8 cellular contexts compared by ENCODE assay signal in genomic region chr6:30260036-30260504, GRCh38. TPM values are rescaled to one million over a fixed set of nuclear protein-coding genes. Genes with fewer than 3 reads are reported as not detected.
DNase-seq lines count a peak whose midpoint lies in the region; ATAC-seq and TF ChIP-seq lines count a peak whose summit lies in the region.

No MANE protein-coding gene starts in this region.

- intact Hi-C loops in dorsolateral prefrontal cortex (cut with DNase I): no loop called here
- intact Hi-C loops in mucosa of descending colon (cut with DNase I, micrococcal nuclease): no loop called here

- H3K27me3 ChIP-seq in dorsolateral prefrontal cortex (no peaks in the 10 kb centered on the region), subcutaneous abdominal adipose tissue (ENCODE audit: control insufficient read depth in 5 of 5, insufficient read depth in 4 of 5, low read length in 5 of 5) (peaks cover 0 to 2% (median 0%) of the 10 kb centered on the region in 5 donors)

- no peak; the same call in 1 of the 2 replicates for TF ChIP-seq CTCF in VCaP (conservative IDR thresholded peaks at IDR 0.05)
- TF ChIP-seq CTCF in dorsolateral prefrontal cortex (IDR thresholded peaks at IDR 0.05 in 54 of 56, conservative IDR thresholded peaks at IDR 0.05 in 2 of 56; ENCODE audit: low read depth in 1 of 56, partially characterized antibody in 56 of 56): peak in 1 of 56 donors; percentile 0
- TF ChIP-seq CTCF in mucosa of descending colon (IDR thresholded peaks at IDR 0.05): no peak

- peak overlapping the region in 4 of 5 donors; percentile 72 to 84 (median 79) for H3K9ac ChIP-seq in subcutaneous abdominal adipose tissue (ENCODE audit: low read length in 5 of 5)

- peak overlapping the region; percentile 31; the same call in 1 of the 2 replicates for H3K27ac ChIP-seq in VCaP
- peak overlapping the region in 45 of 59 donors; percentile 30 to 93 (median 77) for H3K27ac ChIP-seq in dorsolateral prefrontal cortex
- no peak overlapping the region for H3K27ac ChIP-seq in subcutaneous abdominal adipose tissue (ENCODE audit: low read depth, low read length)

- peaks cover 5% of the 10 kb centered on the region for H3K4me1 ChIP-seq in mucosa of descending colon (ENCODE audit: low read depth)
- peaks cover 0 to 14% (median 13%) of the 10 kb centered on the region in 5 donors for H3K4me1 ChIP-seq in subcutaneous abdominal adipose tissue (ENCODE audit: control insufficient read depth in 5 of 5, insufficient read depth in 5 of 5, low read length in 5 of 5)

- H3K9me3 ChIP-seq in mucosa of descending colon: no peaks in the 10 kb centered on the region
- H3K9me3 ChIP-seq in subcutaneous abdominal adipose tissue (ENCODE audit: control insufficient read depth in 5 of 5, low read length in 5 of 5): no peaks in the 10 kb centered on the region

- peak; percentile 76 for DNase-seq in activated effector memory CD4-positive, alpha-beta T cell treated with anti-CD3 and anti-CD28 coated beads, Interleukin-2, amount 50 U/mL, for 16 hours
- DNase-seq in activated effector memory CD4-positive, alpha-beta T cell treated with Interleukin-2 at 50 U/mL for 16 hours: no peak
- DNase-seq in dorsolateral prefrontal cortex: peak in 6 of 10 donors; percentile 26 to 62 (median 43)
- DNase-seq in mucosa of descending colon: peak in 2 of 3 donors; percentile 5 to 24
- no peak for DNase-seq in NCI-H2171 treated with DMSO at 0.1 percent for 48 hours (lab: John Stamatoyannopoulos, UW)

- H3K36me3 ChIP-seq in mucosa of descending colon (ENCODE audit: low read depth): no peaks in the 10 kb centered on the region
- H3K36me3 ChIP-seq in subcutaneous abdominal adipose tissue (ENCODE audit: control insufficient read depth in 5 of 5, insufficient read depth in 5 of 5, low read length in 5 of 5): no peaks in the 10 kb centered on the region

- H3K4me3 ChIP-seq in dorsolateral prefrontal cortex (peak overlapping the region; percentile 72 to 100 (median 90)), mucosa of descending colon (peak overlapping the region; percentile 61), subcutaneous abdominal adipose tissue (ENCODE audit: low read depth in 1 of 5, low read length in 5 of 5) (peak overlapping the region; percentile 35 to 86 (median 81))

- no peak for ATAC-seq in mucosa of descending colon
- ATAC-seq in GM21381 (IDR thresholded peaks at IDR 0.05; ENCODE audit: unreplicated experiment): no peak

RNA-seq across cellular contexts. Expression of gene TRIM26, which starts 46.9 kb away (rescaled TPM):
- total RNA-seq in dorsolateral prefrontal cortex (10 to 100 TPM; 22.4 to 51.1 (median 31.6) TPM), mucosa of descending colon (10 to 100 TPM; 52.6 to 58.1 (median 53.0) TPM)

Comparison
In these comparisons a context has a peak if more than half of its experiments do, and no peak if none do; other contexts are left out.
1. DNase-seq: peak in activated effector memory CD4-positive, alpha-beta T cell treated with anti-CD3 and anti-CD28 coated beads, Interleukin-2, amount 50 U/mL, for 16 hours (single experiment), dorsolateral prefrontal cortex (6 of 10) and mucosa of descending colon (2 of 3); none in activated effector memory CD4-positive, alpha-beta T cell treated with Interleukin-2 at 50 U/mL for 16 hours (single experiment) and NCI-H2171 treated with DMSO at 0.1 percent for 48 hours (single experiment).
2. Peak in every context shown above with its lines, with median percentiles within 50 percentile points of each other: H3K4me3 ChIP-seq.